ENCODE assay signal across 8 cellular contexts in the genomic region with DNA sequence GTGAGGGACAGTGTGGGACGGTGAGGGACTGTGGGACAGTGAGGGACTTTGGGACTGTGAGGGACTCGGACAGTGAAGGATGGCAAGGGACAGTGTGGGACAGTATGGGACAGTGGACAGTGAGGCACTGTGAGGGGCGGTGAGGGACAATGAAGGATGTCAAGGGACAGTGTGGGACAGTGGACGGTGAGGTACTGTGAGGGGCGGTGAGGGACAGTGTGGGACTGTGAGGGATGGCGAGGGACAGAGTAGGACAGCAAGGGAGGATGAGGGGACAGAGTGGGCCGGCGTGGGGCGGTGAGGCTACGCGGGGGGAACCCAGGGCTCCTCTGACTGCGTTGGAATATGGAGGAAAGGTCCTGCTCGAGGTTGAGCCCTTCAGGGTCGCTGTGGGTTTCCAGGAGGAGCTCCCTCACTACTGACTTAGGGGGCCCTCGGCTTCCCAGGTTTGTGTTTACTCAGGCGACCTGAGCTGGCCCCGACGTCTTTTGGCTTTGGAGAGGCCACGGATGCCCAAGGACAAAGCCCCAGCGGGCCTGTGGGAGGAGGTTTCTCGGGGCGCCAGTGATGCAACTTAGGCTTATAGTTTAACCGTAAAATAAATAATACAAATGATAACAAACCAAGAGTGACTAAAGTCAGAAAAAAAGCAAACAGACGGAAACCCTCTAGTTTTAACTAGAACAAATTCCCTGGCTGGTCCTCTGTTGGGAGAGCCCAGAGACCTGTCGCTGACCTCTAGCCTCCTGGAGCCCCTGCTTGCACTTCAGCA. TPM values are rescaled to one million over a fixed set of nuclear protein-coding genes. Genes with fewer than 3 reads are reported as not detected.
DNase-seq lines count a peak whose midpoint lies in the region; ATAC-seq and TF ChIP-seq lines count a peak whose summit lies in the region.

No MANE protein-coding gene starts in this region.

- H3K36me3 ChIP-seq in gastroesophageal sphincter: no peaks in the 10 kb centered on the region
- no peaks in the 10 kb centered on the region for H3K36me3 ChIP-seq in parathyroid adenoma (ENCODE audit: control insufficient read depth, insufficient read depth, low read length)

- peaks cover 0 to 57% (median 3%) of the 10 kb centered on the region in 3 donors for H3K4me1 ChIP-seq in gastroesophageal sphincter
- H3K4me1 ChIP-seq in parathyroid adenoma: peaks cover 6% of the 10 kb centered on the region

- H3K9me3 ChIP-seq in gastroesophageal sphincter (no peaks in the 10 kb centered on the region), parathyroid adenoma (ENCODE audit: control insufficient read depth, low read length) (no peaks in the 10 kb centered on the region)

- ATAC-seq in gastroesophageal sphincter (peak; percentile 4), GM18870 (IDR thresholded peaks at IDR 0.05; ENCODE audit: unreplicated experiment) (no peak), GM21390 (IDR thresholded peaks at IDR 0.05; ENCODE audit: unreplicated experiment) (no peak)

- H3K4me3 ChIP-seq in gastroesophageal sphincter (peak overlapping the region; percentile 86 to 99), parathyroid adenoma (ENCODE audit: low read depth, low read length) (peak overlapping the region; percentile 68)

- no peaks in the 10 kb centered on the region for H3K27me3 ChIP-seq in gastroesophageal sphincter
- no peaks in the 10 kb centered on the region for H3K27me3 ChIP-seq in parathyroid adenoma (ENCODE audit: control insufficient read depth, insufficient read depth, low read length)

- H3K27ac ChIP-seq in VCaP (peak overlapping the region; percentile 92), gastroesophageal sphincter (peak overlapping the region; percentile 96 to 98 (median 97)), parathyroid adenoma (peak overlapping the region; percentile 94)

- TF ChIP-seq CTCF in VCaP (conservative IDR thresholded peaks at IDR 0.05) (no peak), gastroesophageal sphincter (IDR thresholded peaks at IDR 0.05) (no peak), parathyroid adenoma (IDR thresholded peaks at IDR 0.05) (no peak)

- TF ChIP-seq POLR2A in gastroesophageal sphincter (IDR thresholded peaks at IDR 0.05): peak; percentile 10 to 19

- H3K4me2 ChIP-seq in parathyroid adenoma (ENCODE audit: low read length): peak overlapping the region; percentile 86

- DNase-seq in COLO668 (lab: John Stamatoyannopoulos, UW; ENCODE audit: unreplicated experiment) (peak; percentile 33), Ammon's horn (ENCODE audit: low spot score) (no peak), LoVo (ENCODE audit: low spot score) (no peak)

- H2AFZ ChIP-seq in parathyroid adenoma: peak overlapping the region; percentile 86

- WGBS in gastroesophageal sphincter (ENCODE audit: low coverage in 1 of 2), 2 donors: 62 to 70% methylated on average over 19 to 25 of the region's 25 CpGs

- peak overlapping the region; percentile 80 for H3K9ac ChIP-seq in parathyroid adenoma

- no peak for TF ChIP-seq EP300 in gastroesophageal sphincter (IDR thresholded peaks at IDR 0.05)

- peaks cover 5% of the 10 kb centered on the region for H3K79me2 ChIP-seq in parathyroid adenoma

RNA-seq across cellular contexts. Expression of a gene that starts 1.1 kb away (rescaled TPM):
- 100 to 1,000 TPM; 344 to 570 (median 393) TPM for total RNA-seq in gastroesophageal sphincter
